In genomic region chr15:44045661-44046060, GRCh38 we compare ENCODE assay signal across 19 cellular contexts.
A peak's percentile ranks its signal among the peaks of the same experiment; 100 is the strongest.
DNase-seq lines count a peak whose midpoint lies in the region; ATAC-seq, FAIRE-seq and TF ChIP-seq lines count a peak whose summit lies in the region.
"Had no signal": no experiment of that assay in that cellular context is flagged by ENCODE, and none has a peak within 500 bp of the region (broad histone marks: within the 10 kb centered on the region; RNA-seq: fewer than 3 reads in every experiment).

No MANE protein-coding gene starts in this region.

- H3K36me3 ChIP-seq in OCI-LY3 (replicated peaks; ENCODE audit: low read depth, low read length) (no peaks in the 10 kb centered on the region), keratinocyte (ENCODE audit: control insufficient read depth in 2 of 2, extremely low read depth in 1 of 2, insufficient read depth in 2 of 2, low read length in 2 of 2) (no peaks in the 10 kb centered on the region)

- peaks cover 18 to 33% of the 10 kb centered on the region in 2 donors for H3K27me3 Mint-ChIP-seq in stimulated activated naive B cell treated with anti-CD40 and anti-IgM and Interleukin-4, amounts not matched to agents 10 μg/mL and 1 μg/mL and 100 μg/mL, for 72 hours

- no peaks in the 10 kb centered on the region for H3K9me1 ChIP-seq in keratinocyte (ENCODE audit: control insufficient read depth, extremely low read depth, insufficient read depth, low read length)

- H3K4me1 ChIP-seq in OCI-LY3 (ENCODE audit: low read length) (peaks cover 11% of the 10 kb centered on the region), keratinocyte (ENCODE audit: control insufficient read depth, extremely low read depth, insufficient read depth, low read length) (no peaks in the 10 kb centered on the region)

- H3K9me3 Mint-ChIP-seq in stimulated activated naive B cell treated with anti-CD40 and anti-IgM and Interleukin-4, amounts not matched to agents 10 μg/mL and 1 μg/mL and 100 μg/mL, for 72 hours = no peaks in the 10 kb centered on the region

- H3K27ac ChIP-seq in OCI-LY3 (ENCODE audit: low read length) (no peak overlapping the region), keratinocyte (ENCODE audit: control insufficient read depth, insufficient read depth, low read length) (no peak overlapping the region)

- no peak overlapping the region for H3K27ac Mint-ChIP-seq in stimulated activated naive B cell treated with anti-CD40 and anti-IgM and Interleukin-4, amounts not matched to agents 10 μg/mL and 1 μg/mL and 100 μg/mL, for 72 hours
- H3K27ac Mint-ChIP-seq: CD4-positive, alpha-beta memory T cell had no signal

- H3K9ac ChIP-seq in OCI-LY3 (ENCODE audit: low read length) (no peak overlapping the region), keratinocyte (ENCODE audit: control insufficient read depth, extremely low read depth, insufficient read depth, low read length) (no peak overlapping the region)

- no peak overlapping the region for H3K4me3 Mint-ChIP-seq in stimulated activated naive B cell treated with anti-CD40 and anti-IgM and Interleukin-4, amounts not matched to agents 10 μg/mL and 1 μg/mL and 100 μg/mL, for 72 hours
- H3K4me3 Mint-ChIP-seq: CD4-positive, alpha-beta memory T cell had no signal

- H3K79me2 ChIP-seq in OCI-LY3 (ENCODE audit: low read length) (no peaks in the 10 kb centered on the region), keratinocyte (ENCODE audit: control insufficient read depth, insufficient read depth, low read length) (no peaks in the 10 kb centered on the region)

- dilution Hi-C loops in keratinocyte (cut with MboI; ENCODE audit: extremely low pct_ligation_motif_present, low sequenced_read_pairs) = no loop called here

- peak; percentile 83 for FAIRE-seq in H54 (lab: Jason Lieb, UNC)
- FAIRE-seq in keratinocyte (lab: Jason Lieb, UNC) = peak; percentile 23
- FAIRE-seq: GM12878 had no signal

- ATAC-seq in stimulated activated naive B cell treated with anti-CD40 and anti-IgM and Interleukin-4, amounts not matched to agents 10 μg/mL and 1 μg/mL and 100 μg/mL, for 72 hours (replicated peaks) = no peak
- ATAC-seq in HG02938 (IDR thresholded peaks at IDR 0.05; ENCODE audit: unreplicated experiment) = no peak
- ATAC-seq: GM12878 had no signal

- TF ChIP-seq POLR2A in H54 (IDR thresholded peaks at IDR 0.05; ENCODE audit: low read depth, low read length) = no peak

- H4K20me1 ChIP-seq in OCI-LY3 (ENCODE audit: insufficient read depth, low read length) = no peaks in the 10 kb centered on the region
- no peaks in the 10 kb centered on the region for H4K20me1 ChIP-seq in keratinocyte (ENCODE audit: control insufficient read depth, extremely low read depth, insufficient read depth, low read length)

- H2AFZ ChIP-seq in OCI-LY3 (ENCODE audit: low read depth, low read length) = no peak overlapping the region
- H2AFZ ChIP-seq in keratinocyte (ENCODE audit: control insufficient read depth, low read length) = no peak overlapping the region

- no peak overlapping the region for H3K4me3 ChIP-seq in OCI-LY3 (ENCODE audit: low read length)
- no peak overlapping the region for H3K4me3 ChIP-seq in keratinocyte (ENCODE audit: control insufficient read depth in 2 of 3, extremely low read depth in 1 of 3, insufficient read depth in 2 of 3, low read depth in 1 of 3, low read length in 3 of 3)
- H3K4me3 ChIP-seq: GM12878 had no signal

- DNase-seq in H54 (ENCODE audit: insufficient read length, low spot score) (no peak), dermis blood vessel endothelial cell (peak; percentile 28), keratinocyte (ENCODE audit: low read depth, low spot score) (no peak), D341Med (ENCODE audit: low spot score) (no peak), dedifferentiated amniotic fluid mesenchymal stem cell (ENCODE audit: extremely low spot score) (no peak)
- no peak for DNase-seq in stimulated activated naive B cell treated with anti-CD40 and anti-IgM and Interleukin-4, amounts not matched to agents 10 μg/mL and 1 μg/mL and 100 μg/mL, for 72 hours
- DNase-seq: C1 segment of cervical spinal cord; Calu3; CD4-positive, alpha-beta memory T cell; COR-L47; DMS79; EL; GDM1; GOT3; H7; HCEC 1CT had no signal

- H3K4me1 Mint-ChIP-seq in stimulated activated naive B cell treated with anti-CD40 and anti-IgM and Interleukin-4, amounts not matched to agents 10 μg/mL and 1 μg/mL and 100 μg/mL, for 72 hours = peaks cover 0 to 8% of the 10 kb centered on the region in 2 donors
- H3K4me1 Mint-ChIP-seq: CD4-positive, alpha-beta memory T cell had no signal

- no peaks in the 10 kb centered on the region for H3K27me3 ChIP-seq in OCI-LY3 (ENCODE audit: low read depth, low read length)
- no peaks in the 10 kb centered on the region for H3K27me3 ChIP-seq in keratinocyte (ENCODE audit: control insufficient read depth, extremely low read depth, insufficient read depth, low read length)

- H3K9me3 ChIP-seq in OCI-LY3 (ENCODE audit: insufficient read depth, low read length) (no peaks in the 10 kb centered on the region), keratinocyte (ENCODE audit: control insufficient read depth, low read depth, low read length) (no peaks in the 10 kb centered on the region)

- no peaks in the 10 kb centered on the region for H3K36me3 Mint-ChIP-seq in stimulated activated naive B cell treated with anti-CD40 and anti-IgM and Interleukin-4, amounts not matched to agents 10 μg/mL and 1 μg/mL and 100 μg/mL, for 72 hours
- H3K36me3 Mint-ChIP-seq: CD4-positive, alpha-beta memory T cell had no signal

- TF ChIP-seq CTCF in OCI-LY3 (IDR thresholded peaks at IDR 0.05; ENCODE audit: low read depth, low read length) = no peak
- no peak for TF ChIP-seq CTCF in keratinocyte (optimal IDR thresholded peaks at IDR 0.05 in 1 of 3, IDR thresholded peaks at IDR 0.05 in 1 of 3, conservative IDR thresholded peaks at IDR 0.05 in 1 of 3; ENCODE audit: extremely low read depth in 1 of 3, insufficient read depth in 2 of 3, low read length in 3 of 3)

- 0 out of 2 replicates have a peak overlapping the region, but pooled peaks have one; percentile 18 for H3K4me2 ChIP-seq in OCI-LY3 (ENCODE audit: low read length)
- H3K4me2 ChIP-seq in keratinocyte (ENCODE audit: control insufficient read depth, extremely low read depth, insufficient read depth, low read depth, low read length) = no peak overlapping the region
